7 cellular contexts compared by ENCODE assay signal in genomic region chr1:120609015-120609573, GRCh38.
A peak's percentile ranks its signal among the peaks of the same experiment; 100 is the strongest.
DNase-seq lines count a peak whose midpoint lies in the region; ATAC-seq and TF ChIP-seq lines count a peak whose summit lies in the region.
"Not testable (repeated sequence)": the region's sequence is repeated elsewhere in the genome, so short reads cannot be mapped to it uniquely, and the experiment has no call there.

No MANE protein-coding gene starts in this region.

- intact Hi-C loops in body of pancreas (cut with DNase I); Right ventricle myocardium inferior (cut with DNase I); left ventricle myocardium superior (cut with micrococcal nuclease); lower lobe of right lung (cut with DNase I); psoas muscle (cut with DNase I); aorta (cut with DNase I): not testable (repeated sequence)

- H3K9me3 ChIP-seq in body of pancreas; lower lobe of right lung; psoas muscle; aorta (ENCODE audit: control insufficient read depth, low read length): not testable (repeated sequence)

- not testable (repeated sequence) for TF ChIP-seq POLR2A in body of pancreas (IDR thresholded peaks at IDR 0.05)

- not testable (repeated sequence) for H3K27ac ChIP-seq in body of pancreas; lower lobe of right lung; psoas muscle; aorta (ENCODE audit: low read depth in 1 of 2, low read length in 2 of 2)

- H3K4me1 ChIP-seq in body of pancreas; lower lobe of right lung; psoas muscle; aorta (ENCODE audit: control insufficient read depth in 1 of 2, insufficient read depth in 2 of 2, low read length in 2 of 2): not testable (repeated sequence)

- DNase-seq in body of pancreas; Right ventricle myocardium inferior (ENCODE audit: missing footprints); left ventricle myocardium superior; lower lobe of right lung; psoas muscle; aorta: not testable (repeated sequence)

- H3K27me3 ChIP-seq in body of pancreas; lower lobe of right lung (ENCODE audit: low read depth); psoas muscle (ENCODE audit: insufficient read depth in 3 of 3, low read length in 2 of 3); aorta (ENCODE audit: control insufficient read depth in 1 of 2, insufficient read depth in 2 of 2, low read length in 1 of 2): not testable (repeated sequence)

- no CpG with 5 or more reads among the region's 3 CpGs for WGBS in body of pancreas, 2 donors
- WGBS in psoas muscle, 3 donors, result no CpG with 5 or more reads among the region's 3 CpGs
- no CpG with 5 or more reads among the region's 3 CpGs for WGBS in aorta, 2 donors

- not testable (repeated sequence) for TF ChIP-seq CTCF in body of pancreas (IDR thresholded peaks at IDR 0.05); lower lobe of right lung (IDR thresholded peaks at IDR 0.05); psoas muscle (IDR thresholded peaks at IDR 0.05)

- ATAC-seq in SK-N-SH treated with all-trans-retinoic acid at 6 μM for 48 hours (peak; percentile 39), body of pancreas (peak; percentile 52), Right ventricle myocardium inferior (peak; percentile 50), left ventricle myocardium superior (peak; percentile 64), lower lobe of right lung (peak; percentile 34 to 68), psoas muscle (peak; percentile 0 to 26 (median 16)), aorta (ENCODE audit: low FRiP score) (peak; percentile 63)

- H3K36me3 ChIP-seq in body of pancreas (replicated peaks in 1 of 2; ENCODE audit: insufficient read depth in 1 of 2, low read depth in 2 of 2); lower lobe of right lung; psoas muscle (ENCODE audit: insufficient read depth in 1 of 2, low read depth in 1 of 2); aorta (ENCODE audit: control insufficient read depth in 1 of 2, insufficient read depth in 2 of 2, low read length in 1 of 2): not testable (repeated sequence)

- H3K4me3 ChIP-seq in body of pancreas; lower lobe of right lung; psoas muscle; aorta (ENCODE audit: low read length in 2 of 2): not testable (repeated sequence)
